Comparison of ENCODE assay signal across 9 cellular contexts in genomic region chr5:52356311-52356918, GRCh38.
DNase-seq lines count a peak whose midpoint lies in the region; ATAC-seq and TF ChIP-seq lines count a peak whose summit lies in the region.
"Had no signal": no experiment of that assay in that cellular context is flagged by ENCODE, and none has a peak within 500 bp of the region (broad histone marks: within the 10 kb centered on the region; RNA-seq: fewer than 3 reads in every experiment).

No MANE protein-coding gene starts in this region.

- no peak overlapping the region for H3K4me3 Mint-ChIP-seq in glutamatergic neuron (ENCODE audit: unreplicated experiment)
- H3K4me3 Mint-ChIP-seq: central memory CD8-positive, alpha-beta T cell had no signal

- H3K36me3 Mint-ChIP-seq in glutamatergic neuron (ENCODE audit: unreplicated experiment), result no peaks in the 10 kb centered on the region

- H3K4me1 Mint-ChIP-seq in glutamatergic neuron (ENCODE audit: low read depth, unreplicated experiment), result peaks cover 2% of the 10 kb centered on the region
- H3K4me1 Mint-ChIP-seq: central memory CD8-positive, alpha-beta T cell had no signal

- H3K27ac Mint-ChIP-seq in glutamatergic neuron (ENCODE audit: unreplicated experiment), result no peak overlapping the region

- peaks cover 2% of the 10 kb centered on the region for H3K9me3 Mint-ChIP-seq in glutamatergic neuron (ENCODE audit: unreplicated experiment)
- H3K9me3 Mint-ChIP-seq: central memory CD8-positive, alpha-beta T cell had no signal

- peak; percentile 81 for TF ChIP-seq CTCF in glutamatergic neuron (IDR thresholded peaks at IDR 0.05; ENCODE audit: partially characterized antibody, unreplicated experiment)

- peaks cover 3% of the 10 kb centered on the region for H3K27me3 Mint-ChIP-seq in glutamatergic neuron (ENCODE audit: unreplicated experiment)
- H3K27me3 Mint-ChIP-seq: central memory CD8-positive, alpha-beta T cell had no signal

- no peak overlapping the region for H3K4me3 ChIP-seq in Jurkat, Clone E6-1 (ENCODE audit: low read length)

- ATAC-seq in HG02763 (IDR thresholded peaks at IDR 0.05; ENCODE audit: unreplicated experiment), result no peak
- no peak for ATAC-seq in GM18907 (IDR thresholded peaks at IDR 0.05; ENCODE audit: unreplicated experiment)
- no peak for ATAC-seq in HG02981 (IDR thresholded peaks at IDR 0.05; ENCODE audit: unreplicated experiment)
- ATAC-seq in GM19452 (IDR thresholded peaks at IDR 0.05; ENCODE audit: unreplicated experiment), result no peak

- DNase-seq in AML-193 (lab: John Stamatoyannopoulos, UW) (peak; percentile 1 to 41), RPMI7951 (ENCODE audit: low read depth) (peak; percentile 1), glutamatergic neuron (no peak)
- peak; percentile 10 for DNase-seq in Jurkat, Clone E6-1 (ENCODE audit: low read depth, low spot score)
